Comparison of ENCODE assay signal across 8 cellular contexts in genomic region chr14:32202941-32203882, GRCh38. TPM values are rescaled to one million over a fixed set of nuclear protein-coding genes. Genes with fewer than 3 reads are reported as not detected.
DNase-seq lines count a peak whose midpoint lies in the region; ATAC-seq, FAIRE-seq and TF ChIP-seq lines count a peak whose summit lies in the region.

Gene RNU6-8 (minus strand): TSS chr14:32203269.

- intact Hi-C loops in left ventricle myocardium inferior (cut with micrococcal nuclease) (loop anchor here (5.0 kb wide), 1 partner anchor 126 kb away; the partner anchor contains the start of gene ARHGAP5), prostate gland (cut with DNase I) (loop anchor here (2.0 kb wide), 1 partner anchor 126 kb away; the partner anchor contains the start of gene ARHGAP5)

- H3K27ac ChIP-seq in left ventricle myocardium inferior (replicated peaks) (peak within 1 kb of the TSS; percentile 90), prostate gland (peak within 1 kb of the TSS; percentile 84 to 85)

- TF ChIP-seq POLR2A in GM12891 (IDR thresholded peaks at IDR 0.05; ENCODE audit: low read depth, low read length) (no peak), prostate gland (IDR thresholded peaks at IDR 0.05) (peak; percentile 47)

- DNase-seq in GM12891 (ENCODE audit: insufficient read length, low spot score) = peak; percentile 54
- peak; percentile 85 for DNase-seq in NCI-H128 (lab: John Stamatoyannopoulos, UW; ENCODE audit: unreplicated experiment)
- DNase-seq in T follicular helper cell (ENCODE audit: low read depth) = peak; percentile 81
- DNase-seq in amniotic stem cell (lab: John Stamatoyannopoulos, UW) = peak; percentile 71
- DNase-seq in left ventricle myocardium inferior = peak; percentile 86
- DNase-seq in prostate gland (ENCODE audit: low spot score) = peak; percentile 89
- peak; percentile 89 for DNase-seq in ureter (ENCODE audit: low spot score)

- H3K36me3 ChIP-seq in left ventricle myocardium inferior = no peaks in the 10 kb centered on the region
- no peaks in the 10 kb centered on the region for H3K36me3 ChIP-seq in prostate gland

- H3K4me3 ChIP-seq in left ventricle myocardium inferior (peak within 1 kb of the TSS; percentile 77), prostate gland (peak within 1 kb of the TSS; percentile 49 to 58)

- TF ChIP-seq CTCF in left ventricle myocardium inferior (IDR thresholded peaks at IDR 0.05; ENCODE audit: borderline replicate concordance) = peak; percentile 15
- TF ChIP-seq CTCF in prostate gland (IDR thresholded peaks at IDR 0.05) = peak in 1 of 4 experiments; percentile 20

- H3K4me1 ChIP-seq in left ventricle myocardium inferior (peaks cover 42% of the 10 kb centered on the region), prostate gland (replicated peaks) (no peaks in the 10 kb centered on the region)

- peak; percentile 89 for FAIRE-seq in GM12891 (lab: Jason Lieb, UNC)

- WGBS in prostate gland = under 1% methylated on average over 59 of the region's 60 CpGs

- peak; percentile 79 for ATAC-seq in HG02759 (IDR thresholded peaks at IDR 0.05; ENCODE audit: unreplicated experiment)

- no peaks in the 10 kb centered on the region for H3K9me3 ChIP-seq in left ventricle myocardium inferior (replicated peaks)
- H3K9me3 ChIP-seq in prostate gland = no peaks in the 10 kb centered on the region

- H3K27me3 ChIP-seq in left ventricle myocardium inferior (ENCODE audit: low read depth) = no peaks in the 10 kb centered on the region
- no peaks in the 10 kb centered on the region for H3K27me3 ChIP-seq in prostate gland (replicated peaks; ENCODE audit: insufficient read depth)

TF ChIP-seq in GM12891, 5 proteins besides CTCF, POLR2A, EP300 and RAD21:
- TF ChIP-seq SPI1 (IDR thresholded peaks at IDR 0.05; ENCODE audit: low read depth, low read length) (no peak), PAX5 (IDR thresholded peaks at IDR 0.05; ENCODE audit: insufficient read depth, low read length, severe bottlenecking) (no peak), POU2F2 (IDR thresholded peaks at IDR 0.05; ENCODE audit: low read depth, low read length) (peak; percentile 99), TAF1 (IDR thresholded peaks at IDR 0.05; ENCODE audit: low read depth, low read length) (peak; percentile 28; the same call in 1 of the 2 replicates)

RNA-seq across cellular contexts. Expression of gene RNU6-8, which starts in this region (rescaled TPM):
- not detected for polyA plus RNA-seq in GM12891 (2012; ENCODE audit: low read depth, missing spikeins)
- total RNA-seq in left ventricle myocardium inferior (not detected), prostate gland (not detected), ureter (not detected)

Comparison
In these comparisons a context has a peak if more than half of its experiments do, and no peak if none do; other contexts are left out.
1. Peak in every context shown above with its lines: DNase-seq, ATAC-seq, H3K4me3 ChIP-seq and H3K27ac ChIP-seq.
2. Peak in DNase-seq, H3K4me3 ChIP-seq and H3K27ac ChIP-seq in left ventricle myocardium inferior; RNA of the gene not detected or under 1 TPM.
3. Peak in DNase-seq, H3K4me3 ChIP-seq and H3K27ac ChIP-seq in prostate gland; RNA of the gene not detected or under 1 TPM.
4. Peak in DNase-seq in ureter; RNA of the gene not detected or under 1 TPM.